In the genomic region with DNA sequence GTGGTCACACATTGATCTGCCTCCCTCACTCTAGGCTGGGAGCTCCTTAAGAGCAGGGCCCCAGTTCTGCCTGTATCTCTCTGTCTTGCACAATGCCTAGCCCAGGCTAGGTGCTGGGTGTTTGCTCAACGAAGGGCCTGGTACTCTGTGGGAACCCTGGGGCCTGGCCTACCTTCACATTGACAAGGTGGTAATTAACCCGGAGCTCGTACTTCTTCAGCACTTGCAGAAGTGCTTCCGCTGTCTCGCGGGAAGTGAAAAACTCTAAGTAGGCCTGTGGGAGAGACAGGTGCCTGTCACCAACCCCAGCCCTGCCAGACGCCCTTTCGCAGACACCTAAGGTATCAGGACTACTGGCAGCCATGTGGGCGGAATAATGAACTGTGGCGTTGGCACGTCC, we compare ENCODE assay signal across 12 cellular contexts. TPM values are rescaled to one million over a fixed set of nuclear protein-coding genes. Genes with fewer than 3 reads are reported as not detected.
DNase-seq lines count a peak whose midpoint lies in the region; TF ChIP-seq lines count a peak whose summit lies in the region.
"Had no signal": no experiment of that assay in that cellular context is flagged by ENCODE, and none has a peak within 500 bp of the region (broad histone marks: within the 10 kb centered on the region; RNA-seq: fewer than 3 reads in every experiment).

No MANE protein-coding gene starts in this region.

- H3K4ac ChIP-seq in neuronal stem cell (ENCODE audit: low read length) = no peak overlapping the region

- no peaks in the 10 kb centered on the region for H3K27me3 ChIP-seq in neuronal stem cell (ENCODE audit: control insufficient read depth in 3 of 3, insufficient read depth in 3 of 3, low read depth in 1 of 3, low read length in 3 of 3)
- no peaks in the 10 kb centered on the region for H3K27me3 ChIP-seq in GM23248 (replicated peaks; ENCODE audit: insufficient read depth)

- no peak overlapping the region for H2BK12ac ChIP-seq in neuronal stem cell (ENCODE audit: low read length)

- no peak overlapping the region for H3K4me2 ChIP-seq in neuronal stem cell (ENCODE audit: insufficient read depth, low read length, poor library complexity, severe bottlenecking)
- no peak overlapping the region for H3K4me2 ChIP-seq in GM23248 (ENCODE audit: unreplicated experiment)

- no peak overlapping the region for H3K14ac ChIP-seq in neuronal stem cell (ENCODE audit: low read length)

- H3K9me3 Mint-ChIP-seq in glutamatergic neuron (ENCODE audit: unreplicated experiment) = peaks cover 7% of the 10 kb centered on the region

- no peak overlapping the region for H3K27ac ChIP-seq in neuronal stem cell (replicated peaks; ENCODE audit: low read length)
- H3K27ac ChIP-seq in urinary bladder (ENCODE audit: low read depth) = peak overlapping the region; percentile 78
- H3K27ac ChIP-seq in GM23248 = no peak overlapping the region
- H3K27ac ChIP-seq: VCaP had no signal

- H3K36me3 ChIP-seq in neuronal stem cell (replicated peaks in 1 of 2; ENCODE audit: control insufficient read depth in 2 of 2, insufficient read depth in 2 of 2, low read length in 2 of 2) (peaks cover 18 to 55% of the 10 kb centered on the region in 2 donors), urinary bladder (ENCODE audit: insufficient read depth) (peaks cover 2% of the 10 kb centered on the region), GM23248 (ENCODE audit: low read depth) (peaks cover 5% of the 10 kb centered on the region; the same call in 1 of the 2 replicates)

- no peak overlapping the region for H3K23ac ChIP-seq in neuronal stem cell (ENCODE audit: low read depth, low read length, poor library complexity)

- H3K27ac Mint-ChIP-seq in glutamatergic neuron (ENCODE audit: unreplicated experiment) = no peak overlapping the region

- H4K91ac ChIP-seq in neuronal stem cell (ENCODE audit: low read depth, low read length, poor library complexity) = no peak overlapping the region

- H3K9ac ChIP-seq in neuronal stem cell (ENCODE audit: low read depth, low read length, poor library complexity) (peak overlapping the region; percentile 73), GM23248 (no peak overlapping the region)

- WGBS in neuronal stem cell (ENCODE audit: extremely low coverage in 2 of 2, insufficient read length in 2 of 2, insufficient replicate concordance in 1 of 2), 2 donors = no CpG with 5 or more reads among the region's 11 CpGs
- 86% methylated on average over 11 of the region's 11 CpGs for WGBS in urinary bladder
- WGBS in GM23248 (ENCODE audit: low coverage in 1 of 2, low lambda C conversion rate in 2 of 2, missing lambda C conversion rate in 2 of 2), 2 experiments = 84 to 89% methylated on average over 11 of the region's 11 CpGs

- H4K20me1 ChIP-seq in GM23248 (ENCODE audit: insufficient read depth) = no peaks in the 10 kb centered on the region

- H3K27me3 Mint-ChIP-seq in glutamatergic neuron (ENCODE audit: unreplicated experiment) = peaks cover 13% of the 10 kb centered on the region

- no peak overlapping the region for H2BK15ac ChIP-seq in neuronal stem cell (ENCODE audit: low read length)

- H2BK120ac ChIP-seq in neuronal stem cell (ENCODE audit: low read depth, low read length) = no peak overlapping the region

- no peak overlapping the region for H3K18ac ChIP-seq in neuronal stem cell (ENCODE audit: low read length)

- H3K79me1 ChIP-seq in neuronal stem cell (ENCODE audit: low read depth, low read length) = peaks cover 2% of the 10 kb centered on the region

- no peaks in the 10 kb centered on the region for H3F3A ChIP-seq in GM23248 (ENCODE audit: insufficient read depth)

- DNase-seq in NCI-H2107 treated with DMSO at 0.1 percent for 48 hours (lab: John Stamatoyannopoulos, UW; ENCODE audit: unreplicated experiment) (peak; percentile 8), NCI-H2107 (lab: John Stamatoyannopoulos, UW) (no peak), glutamatergic neuron (no peak), neuronal stem cell (ENCODE audit: low spot score) (no peak), GM23248 (no peak), NCI-H1930 (lab: John Stamatoyannopoulos, UW) (no peak)
- DNase-seq in activated CD8-positive, alpha-beta memory T cell treated with anti-CD3 and anti-CD28 coated beads, Interleukin-2, amount 50 U/mL, for 4 hours = no peak
- DNase-seq: 8988T, NCI-H187 had no signal

- no peaks in the 10 kb centered on the region for H3K79me2 ChIP-seq in GM23248 (ENCODE audit: insufficient read depth)

- H3K4me1 ChIP-seq in neuronal stem cell (ENCODE audit: control insufficient read depth in 2 of 2, insufficient read depth in 1 of 2, low read depth in 1 of 2, low read length in 2 of 2) (peaks cover 17 to 22% of the 10 kb centered on the region in 2 donors), urinary bladder (ENCODE audit: insufficient read depth) (no peaks in the 10 kb centered on the region), GM23248 (ENCODE audit: insufficient read depth) (peaks cover 24% of the 10 kb centered on the region)

- no peak overlapping the region for H2AK5ac ChIP-seq in neuronal stem cell (ENCODE audit: low read depth, low read length)

- in situ Hi-C loops in GM23248 (cut with MboI) = no loop called here

- TF ChIP-seq CTCF in glutamatergic neuron (IDR thresholded peaks at IDR 0.05; ENCODE audit: partially characterized antibody, unreplicated experiment) = no peak

- H3K9me2 ChIP-seq in GM23248 (ENCODE audit: insufficient read depth) = no peaks in the 10 kb centered on the region

- H2BK5ac ChIP-seq in neuronal stem cell (ENCODE audit: low read length) = no peak overlapping the region

- peaks cover 2% of the 10 kb centered on the region for H3K4me1 Mint-ChIP-seq in glutamatergic neuron (ENCODE audit: low read depth, unreplicated experiment)

- no peak overlapping the region for H4K8ac ChIP-seq in neuronal stem cell (ENCODE audit: low read depth, low read length)

- H2AFZ ChIP-seq in neuronal stem cell (ENCODE audit: low read length) (no peak overlapping the region), GM23248 (no peak overlapping the region)

- no peak overlapping the region for H3K4me3 ChIP-seq in neuronal stem cell (ENCODE audit: low read length in 2 of 2)
- no peak overlapping the region for H3K4me3 ChIP-seq in urinary bladder (ENCODE audit: low read depth, low read length)
- H3K4me3 ChIP-seq in GM23248 = no peak overlapping the region

- H3K36me3 Mint-ChIP-seq in glutamatergic neuron (ENCODE audit: unreplicated experiment) = no peaks in the 10 kb centered on the region

- peak overlapping the region; percentile 28 for H3K4me3 Mint-ChIP-seq in glutamatergic neuron (ENCODE audit: unreplicated experiment)

- H3K9me3 ChIP-seq in neuronal stem cell (replicated peaks in 1 of 2; ENCODE audit: control insufficient read depth in 2 of 2, insufficient read depth in 1 of 2, low read depth in 1 of 2, low read length in 2 of 2) (peaks cover 0 to 2% of the 10 kb centered on the region in 2 donors), GM23248 (ENCODE audit: low read depth) (no peaks in the 10 kb centered on the region)

RNA-seq across cellular contexts. Expression of gene MTHFR, which starts 13.7 kb away (rescaled TPM):
- total RNA-seq in glutamatergic neuron (ENCODE audit: unreplicated experiment) (83.2 TPM), urinary bladder (26.9 TPM)
- 7.3 TPM for polyA plus RNA-seq in neuronal stem cell (2013, experiment 1 of 2)
- 7.7 TPM for polyA plus RNA-seq in neuronal stem cell (2013, experiment 2 of 2)
- polyA plus RNA-seq in urinary bladder (20.1 TPM), GM23248 (2016; fragmentation: Nextera tagmentation; extraction: Ambion mirVana) (5.1 and 6.5 TPM in 2 replicates)
- total RNA-seq in GM23248 (2014; rRNA removed; shearing (Covaris generic)) = 6.6 and 16.1 TPM in 2 replicates

RNA-seq across cellular contexts. Expression of gene CLCN6, which starts 13.9 kb away (rescaled TPM):
- total RNA-seq in glutamatergic neuron (ENCODE audit: unreplicated experiment) (94.3 TPM), urinary bladder (9.9 TPM)
- 18.0 TPM for polyA plus RNA-seq in neuronal stem cell (2013, experiment 1 of 2)
- 18.2 TPM for polyA plus RNA-seq in neuronal stem cell (2013, experiment 2 of 2)
- polyA plus RNA-seq in urinary bladder (13.7 TPM), GM23248 (2016; fragmentation: Nextera tagmentation; extraction: Ambion mirVana) (4.4 and 4.9 TPM in 2 replicates)
- total RNA-seq in GM23248 (2014; rRNA removed; shearing (Covaris generic)) = 4.3 and 5.4 TPM in 2 replicates

RNA-seq across cellular contexts. Expression of gene C1orf167, which starts 30.1 kb away (rescaled TPM):
- not detected for total RNA-seq in glutamatergic neuron (ENCODE audit: unreplicated experiment)
- polyA plus RNA-seq in neuronal stem cell (2013, experiment 1 of 2) = 0.77 TPM
- 0.60 TPM for polyA plus RNA-seq in neuronal stem cell (2013, experiment 2 of 2)
- 0.42 TPM for total RNA-seq in urinary bladder
- 3.2 TPM for polyA plus RNA-seq in urinary bladder
- not detected in 2 replicates for total RNA-seq in GM23248 (2014; rRNA removed; shearing (Covaris generic))
- polyA plus RNA-seq in GM23248 (2016; fragmentation: Nextera tagmentation; extraction: Ambion mirVana) = 0.43 TPM in 1 of 2 replicates, not detected in the other
- total RNA-seq: pulmonary artery endothelial cell had no signal

RNA-seq across cellular contexts. Expression of gene NPPA, which starts 55.5 kb away (rescaled TPM):
- not detected for total RNA-seq in glutamatergic neuron (ENCODE audit: unreplicated experiment)
- not detected for polyA plus RNA-seq in neuronal stem cell (2013, experiment 1 of 2)
- polyA plus RNA-seq in neuronal stem cell (2013, experiment 2 of 2) = not detected
- total RNA-seq in urinary bladder = not detected
- 1.0 TPM for polyA plus RNA-seq in urinary bladder
- total RNA-seq in GM23248 (2014; rRNA removed; shearing (Covaris generic)) = not detected in 2 replicates
- not detected in 2 replicates for polyA plus RNA-seq in GM23248 (2016; fragmentation: Nextera tagmentation; extraction: Ambion mirVana)
- total RNA-seq: pulmonary artery endothelial cell had no signal

RNA-seq across cellular contexts. Expression of gene AGTRAP, which starts 56.2 kb away (rescaled TPM):
- total RNA-seq in glutamatergic neuron (ENCODE audit: unreplicated experiment) (6.1 TPM), urinary bladder (21.4 TPM)
- 40.4 TPM for polyA plus RNA-seq in neuronal stem cell (2013, experiment 1 of 2)
- 41.2 TPM for polyA plus RNA-seq in neuronal stem cell (2013, experiment 2 of 2)
- polyA plus RNA-seq in urinary bladder (81.8 TPM), GM23248 (2016; fragmentation: Nextera tagmentation; extraction: Ambion mirVana) (121 TPM in 2 replicates)
- 86.8 and 113 TPM in 2 replicates for total RNA-seq in GM23248 (2014; rRNA removed; shearing (Covaris generic))
